In the genomic region with DNA sequence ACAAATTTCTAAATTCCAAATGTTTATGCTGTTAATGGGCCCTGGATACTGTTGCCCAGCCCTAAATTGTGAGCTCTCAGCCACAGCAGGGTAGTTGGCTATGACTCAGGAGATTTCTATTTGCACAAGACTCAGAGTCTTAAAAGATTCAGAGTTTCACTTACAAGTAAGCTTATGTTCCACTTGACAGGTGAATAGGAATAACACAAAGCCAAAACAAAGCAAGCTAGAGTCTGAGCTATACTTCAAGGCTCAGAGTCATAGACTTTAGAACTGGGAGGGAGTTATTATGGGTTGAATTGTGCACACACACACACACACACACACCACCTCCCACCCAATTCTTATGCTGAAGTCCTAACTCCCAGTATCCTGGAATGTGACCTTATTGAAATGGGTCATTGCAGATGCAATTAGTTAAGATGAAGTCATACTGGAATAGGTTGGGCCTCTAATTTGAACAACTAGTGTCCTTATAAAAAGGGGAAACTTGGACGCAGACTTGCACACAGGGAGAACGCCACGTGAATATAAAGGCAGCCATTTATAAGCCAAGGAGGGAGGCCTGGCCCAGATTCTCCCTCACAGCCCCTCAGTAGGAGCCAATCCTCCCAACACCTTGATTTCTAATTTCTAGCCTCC, we compare ENCODE assay signal across 11 cellular contexts. TPM values are rescaled to one million over a fixed set of nuclear protein-coding genes. Genes with fewer than 3 reads are reported as not detected.
DNase-seq lines count a peak whose midpoint lies in the region; TF ChIP-seq lines count a peak whose summit lies in the region.
"Had no signal": no experiment of that assay in that cellular context is flagged by ENCODE, and none has a peak within 500 bp of the region (broad histone marks: within the 10 kb centered on the region; RNA-seq: fewer than 3 reads in every experiment).

No MANE protein-coding gene starts in this region.

- 21 to 39% methylated on average over 3 of the region's 3 CpGs for WGBS in thyroid gland, 2 donors

- CTCF ChIA-PET in HEK293 (lab: Yijun Ruan, JAX), result interaction anchor here (0.9 to 2.1 kb wide), 3 partner anchors 29 to 677 kb away, joined by 3 to 9 read pairs (median 7); no protein-coding TSS in a partner anchor

- POLR2A ChIA-PET in HEK293 (lab: Yijun Ruan, JAX), result interaction anchor here (0.7 to 2.9 kb wide), 4 partner anchors 30 to 361 kb away, joined by 3 to 24 read pairs (median 4); a partner anchor contains a TSS

- H3K27me3 ChIP-seq in thyroid gland, result no peaks in the 10 kb centered on the region
- H3K27me3 ChIP-seq: cardiac muscle cell had no signal

- H3K36me3 ChIP-seq in HEK293 (ENCODE audit: control insufficient read depth in 2 of 2, insufficient read depth in 1 of 2, low read length in 2 of 2), result no peaks in the 10 kb centered on the region
- H3K36me3 ChIP-seq in thyroid gland, result no peaks in the 10 kb centered on the region
- H3K36me3 ChIP-seq: cardiac muscle cell had no signal

- H3K9me3 ChIP-seq in HEK293 (ENCODE audit: control insufficient read depth, insufficient read depth, low read depth, low read length), result no peaks in the 10 kb centered on the region
- H3K9me3 ChIP-seq in thyroid gland, result no peaks in the 10 kb centered on the region

- H3K4me3 ChIP-seq in HEK293 (ENCODE audit: low read depth, low read length) (no peak overlapping the region), thyroid gland (replicated peaks in 1 of 3) (no peak overlapping the region)
- H3K4me3 ChIP-seq: cardiac muscle cell had no signal

- DNase-seq in iPS-NIHi11 (ENCODE audit: low spot score) (peak; percentile 33), thyroid gland (peak; percentile 58 to 61), NCI-H2196 (lab: John Stamatoyannopoulos, UW; ENCODE audit: unreplicated experiment) (no peak), dermis blood vessel endothelial cell (no peak), AML-193 (lab: John Stamatoyannopoulos, UW) (no peak)
- DNase-seq: KG1; naive thymus-derived CD4-positive, alpha-beta T cell; stimulated activated naive CD4-positive, alpha-beta T cell had no signal

- intact Hi-C loops in thyroid gland (cut with DNase I), result no loop called here

- TF ChIP-seq CTCF in HEK293 (tag by site-specific recombination; IDR thresholded peaks at IDR 0.05) (no peak), VCaP (conservative IDR thresholded peaks at IDR 0.05) (no peak), thyroid gland (IDR thresholded peaks at IDR 0.05) (no peak)

- peaks cover 8% of the 10 kb centered on the region for H3K4me1 ChIP-seq in HEK293 (ENCODE audit: control insufficient read depth, insufficient read depth, low read length)
- H3K4me1 ChIP-seq in thyroid gland, result peaks cover 19 to 20% of the 10 kb centered on the region in 2 donors

- no peak for TF ChIP-seq POLR2A in thyroid gland (IDR thresholded peaks at IDR 0.05)

- H3K27ac ChIP-seq in HEK293 (ENCODE audit: extremely low read depth, low read depth, low read length) (peak overlapping the region; percentile 69), VCaP (peak overlapping the region; percentile 52), thyroid gland (peak overlapping the region; percentile 79 to 96 (median 83))
- H3K27ac ChIP-seq: cardiac muscle cell had no signal

TF ChIP-seq in HEK293, 187 proteins besides CTCF, POLR2A, EP300 and RAD21 (continues in another document):
- peak; percentile 80 for TF ChIP-seq SCRT2 (tag by site-specific recombination; IDR thresholded peaks at IDR 0.05)
- TF ChIP-seq ZNF37A (tag by site-specific recombination; IDR thresholded peaks at IDR 0.05), result no peak
- TF ChIP-seq, protein P1, sequence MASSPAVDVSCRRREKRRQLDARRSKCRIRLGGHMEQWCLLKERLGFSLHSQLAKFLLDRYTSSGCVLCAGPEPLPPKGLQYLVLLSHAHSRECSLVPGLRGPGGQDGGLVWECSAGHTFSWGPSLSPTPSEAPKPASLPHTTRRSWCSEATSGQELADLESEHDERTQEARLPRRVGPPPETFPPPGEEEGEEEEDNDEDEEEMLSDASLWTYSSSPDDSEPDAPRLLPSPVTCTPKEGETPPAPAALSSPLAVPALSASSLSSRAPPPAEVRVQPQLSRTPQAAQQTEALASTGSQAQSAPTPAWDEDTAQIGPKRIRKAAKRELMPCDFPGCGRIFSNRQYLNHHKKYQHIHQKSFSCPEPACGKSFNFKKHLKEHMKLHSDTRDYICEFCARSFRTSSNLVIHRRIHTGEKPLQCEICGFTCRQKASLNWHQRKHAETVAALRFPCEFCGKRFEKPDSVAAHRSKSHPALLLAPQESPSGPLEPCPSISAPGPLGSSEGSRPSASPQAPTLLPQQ (tag by site-specific recombination; IDR thresholded peaks at IDR 0.05), result peak; percentile 65
- TF ChIP-seq ZNF354C (tag by site-specific recombination; IDR thresholded peaks at IDR 0.05; ENCODE audit: borderline replicate concordance, low read depth), result no peak
- no peak for TF ChIP-seq ZNF544 (tag by site-specific recombination; IDR thresholded peaks at IDR 0.05)
- TF ChIP-seq ZIC2 (tag by site-specific recombination; IDR thresholded peaks at IDR 0.05), result no peak; the same call in 1 of the 2 replicates
- no peak for TF ChIP-seq ZNF169 (tag by site-specific recombination; IDR thresholded peaks at IDR 0.05)
- no peak for TF ChIP-seq HOXC10 (CRISPR knock-in tag; IDR thresholded peaks at IDR 0.05)
- no peak for TF ChIP-seq ZNF560 (tag by site-specific recombination; IDR thresholded peaks at IDR 0.05; ENCODE audit: borderline replicate concordance)
- TF ChIP-seq ZNF132 (tag by site-specific recombination; IDR thresholded peaks at IDR 0.05; ENCODE audit: borderline replicate concordance), result no peak
- no peak for TF ChIP-seq ZNF404 (tag by site-specific recombination; IDR thresholded peaks at IDR 0.05)
- TF ChIP-seq ZBTB7A (tag by site-specific recombination; IDR thresholded peaks at IDR 0.05; ENCODE audit: low read depth), result no peak
- TF ChIP-seq ZNF658 (tag by site-specific recombination; IDR thresholded peaks at IDR 0.05), result no peak
- TF ChIP-seq ZNF366 (tag by site-specific recombination; conservative IDR thresholded peaks at IDR 0.05), result peak; percentile 96
- TF ChIP-seq SP3 (tag by site-specific recombination; IDR thresholded peaks at IDR 0.05), result peak; percentile 45
- TF ChIP-seq ZNF391 (tag by site-specific recombination; IDR thresholded peaks at IDR 0.05; ENCODE audit: borderline replicate concordance, low read depth), result 0 out of 2 replicates have a peak, but pooled peaks have one; percentile 61
- no peak for TF ChIP-seq ZNF341 (tag by site-specific recombination; IDR thresholded peaks at IDR 0.05; ENCODE audit: low read depth)
- TF ChIP-seq ZNF624 (tag by site-specific recombination; IDR thresholded peaks at IDR 0.05), result no peak
- TF ChIP-seq ZNF335 (tag by site-specific recombination; conservative IDR thresholded peaks at IDR 0.05), result peak; percentile 26; the same call in 1 of the 2 replicates
- TF ChIP-seq ZNF174 (tag by site-specific recombination; IDR thresholded peaks at IDR 0.05), result no peak
- TF ChIP-seq, protein P2, sequence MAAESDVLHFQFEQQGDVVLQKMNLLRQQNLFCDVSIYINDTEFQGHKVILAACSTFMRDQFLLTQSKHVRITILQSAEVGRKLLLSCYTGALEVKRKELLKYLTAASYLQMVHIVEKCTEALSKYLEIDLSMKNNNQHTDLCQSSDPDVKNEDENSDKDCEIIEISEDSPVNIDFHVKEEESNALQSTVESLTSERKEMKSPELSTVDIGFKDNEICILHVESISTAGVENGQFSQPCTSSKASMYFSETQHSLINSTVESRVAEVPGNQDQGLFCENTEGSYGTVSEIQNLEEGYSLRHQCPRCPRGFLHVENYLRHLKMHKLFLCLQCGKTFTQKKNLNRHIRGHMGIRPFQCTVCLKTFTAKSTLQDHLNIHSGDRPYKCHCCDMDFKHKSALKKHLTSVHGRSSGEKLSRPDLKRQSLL (tag by site-specific recombination; IDR thresholded peaks at IDR 0.05), result no peak
- TF ChIP-seq BCL11B (tag by site-specific recombination; IDR thresholded peaks at IDR 0.05; ENCODE audit: low read depth), result no peak
- TF ChIP-seq ZNF121 (tag by site-specific recombination; IDR thresholded peaks at IDR 0.05), result no peak
- TF ChIP-seq, protein P3, sequence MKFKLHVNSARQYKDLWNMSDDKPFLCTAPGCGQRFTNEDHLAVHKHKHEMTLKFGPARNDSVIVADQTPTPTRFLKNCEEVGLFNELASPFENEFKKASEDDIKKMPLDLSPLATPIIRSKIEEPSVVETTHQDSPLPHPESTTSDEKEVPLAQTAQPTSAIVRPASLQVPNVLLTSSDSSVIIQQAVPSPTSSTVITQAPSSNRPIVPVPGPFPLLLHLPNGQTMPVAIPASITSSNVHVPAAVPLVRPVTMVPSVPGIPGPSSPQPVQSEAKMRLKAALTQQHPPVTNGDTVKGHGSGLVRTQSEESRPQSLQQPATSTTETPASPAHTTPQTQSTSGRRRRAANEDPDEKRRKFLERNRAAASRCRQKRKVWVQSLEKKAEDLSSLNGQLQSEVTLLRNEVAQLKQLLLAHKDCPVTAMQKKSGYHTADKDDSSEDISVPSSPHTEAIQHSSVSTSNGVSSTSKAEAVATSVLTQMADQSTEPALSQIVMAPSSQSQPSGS (tag by site-specific recombination; IDR thresholded peaks at IDR 0.05; ENCODE audit: low read depth), result no peak
- no peak for TF ChIP-seq ZNF530 (tag by site-specific recombination; IDR thresholded peaks at IDR 0.05; ENCODE audit: low read depth)
- TF ChIP-seq, protein P4, sequence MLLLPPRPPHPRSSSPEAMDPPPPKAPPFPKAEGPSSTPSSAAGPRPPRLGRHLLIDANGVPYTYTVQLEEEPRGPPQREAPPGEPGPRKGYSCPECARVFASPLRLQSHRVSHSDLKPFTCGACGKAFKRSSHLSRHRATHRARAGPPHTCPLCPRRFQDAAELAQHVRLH (tag by site-specific recombination; IDR thresholded peaks at IDR 0.05), result 0 out of 2 replicates have a peak, but pooled peaks have one; percentile 23
- TF ChIP-seq ZNF596 (tag by site-specific recombination; IDR thresholded peaks at IDR 0.05), result no peak
- TF ChIP-seq ZNF24 (tag by site-specific recombination; IDR thresholded peaks at IDR 0.05), result peak; percentile 89; the same call in 1 of the 2 replicates
- peak; percentile 95 for TF ChIP-seq SP7 (tag by site-specific recombination; IDR thresholded peaks at IDR 0.05)
- no peak for TF ChIP-seq ZNF146 (tag by site-specific recombination; IDR thresholded peaks at IDR 0.05)

RNA-seq across cellular contexts. Expression of a gene that starts 30.2 kb away (rescaled TPM):
- total RNA-seq in thyroid gland, result 100 to 1,000 TPM; 161 to 301 (median 233) TPM
- 224 and 251 TPM in 2 replicates for total RNA-seq in dermis blood vessel endothelial cell

Comparison
In these comparisons a context has a peak if more than half of its experiments do, and no peak if none do; other contexts are left out.
1. DNase-seq: peak in iPS-NIHi11 (single experiment) and thyroid gland (2 of 2); none in NCI-H2196 (single experiment), dermis blood vessel endothelial cell (single experiment) and AML-193 (0 of 2).
2. Peak in every context shown above with its lines, with median percentiles within 50 percentile points of each other: H3K27ac ChIP-seq.